ENCODE assay signal across 31 cellular contexts in the genomic region with DNA sequence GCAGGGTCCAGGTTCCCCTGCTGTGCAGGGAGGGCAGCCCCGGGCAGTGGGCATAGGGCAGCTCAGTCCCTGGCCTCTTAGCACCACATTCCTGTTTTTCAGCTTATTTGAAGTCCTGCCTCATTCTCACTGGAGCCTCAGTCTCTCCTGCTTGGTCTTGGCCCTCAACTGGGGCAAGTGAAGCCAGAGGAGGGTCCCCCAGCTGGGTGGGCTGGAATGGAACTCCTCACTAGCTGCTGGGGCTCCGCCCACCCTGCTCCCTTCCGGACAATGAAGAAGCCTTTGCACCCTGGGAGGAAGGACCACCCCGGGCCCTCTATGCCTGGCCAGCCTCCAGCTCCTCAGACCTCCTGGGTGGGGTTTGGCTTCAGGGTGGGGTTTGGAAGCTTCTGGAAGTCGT. TPM values are rescaled to one million over a fixed set of nuclear protein-coding genes. Genes with fewer than 3 reads are reported as not detected.
"Had no signal": no experiment of that assay in that cellular context is flagged by ENCODE, and none has a peak within 500 bp of the region (broad histone marks: within the 10 kb centered on the region; RNA-seq: fewer than 3 reads in every experiment).

No MANE protein-coding gene starts in this region.

- DNase-seq: hypothalamus; immature natural killer cell; kidney; left colon; left lung; lower lobe of right lung; mammary epithelial cell; mesenchymal stem cell; naive B cell; natural killer cell; nephron progenitor cell; pancreas; psoas muscle; right lobe of liver; stimulated activated CD4-positive, alpha-beta T cell treated with anti-CD3 and anti-CD28 coated beads, Interleukin-12 subunit alpha, Interleukin-12 subunit beta, amount 100 ng/mL, for 4 hours; stimulated activated CD4-positive, alpha-beta T cell treated with anti-CD3 and anti-CD28 coated beads, Interleukin-15, amount 100 ng/mL, for 24 hours; stimulated activated CD4-positive, alpha-beta T cell treated with anti-CD3 and anti-CD28 coated beads, Interleukin-2, amount 100 ng/mL, for 24 hours; stimulated activated CD4-positive, alpha-beta T cell treated with anti-CD3 and anti-CD28 coated beads, Interleukin-4, amount 100 ng/mL, for 1 hour; stimulated activated naive B cell treated with anti-CD40 and anti-IgM and Interleukin-4, amounts not matched to agents 10 μg/mL and 1 μg/mL and 100 μg/mL, for 72 hours; stimulated activated naive CD8-positive, alpha-beta T cell treated with anti-CD3 and anti-CD28 coated beads, Interleukin-15, Interleukin-2, amounts not matched to agents 100 U/mL and 50 U/mL, for 24 hours; stomach; thyroid gland; transverse colon; upper lobe of left lung had no signal

- FAIRE-seq: islet of Langerhans, kidney, pancreas had no signal

- H3K27ac ChIP-seq: left lung, lower lobe of right lung, neural progenitor cell, pancreas, psoas muscle, right atrium auricular region, right lobe of liver, skin epidermis, stomach, testis, thyroid gland, transverse colon, upper lobe of left lung, vagina had no signal

- H3K9ac ChIP-seq: neural progenitor cell had no signal

- H3K27me3 ChIP-seq: left lung, neural progenitor cell, pancreas, right atrium auricular region, right lobe of liver, stomach, testis, thyroid gland, transverse colon, upper lobe of left lung, vagina had no signal

- H3K36me3 ChIP-seq: neural progenitor cell, right lobe of liver, thyroid gland had no signal

- H3K4me1 ChIP-seq: left lung, lower lobe of right lung, pancreas, psoas muscle, right atrium auricular region, right lobe of liver, testis, thyroid gland, upper lobe of left lung, vagina had no signal

- ATAC-seq: left colon; left lung; lower lobe of right lung; natural killer cell; pancreas; psoas muscle; right lobe of liver; stimulated activated naive B cell treated with anti-CD40 and anti-IgM and Interleukin-4, amounts not matched to agents 10 μg/mL and 1 μg/mL and 100 μg/mL, for 72 hours; stimulated activated naive CD8-positive, alpha-beta T cell treated with anti-CD3 and anti-CD28 coated beads, Interleukin-15, Interleukin-2, amounts not matched to agents 100 U/mL and 50 U/mL, for 24 hours had no signal

- H3K4me3 ChIP-seq: left lung, lower lobe of right lung, neural progenitor cell, pancreas, psoas muscle, right atrium auricular region, right lobe of liver, skin epidermis, stomach, testis, thyroid gland, transverse colon, upper lobe of left lung, vagina had no signal

- H3K9me3 ChIP-seq: left lung, lower lobe of right lung, pancreas, psoas muscle, right atrium auricular region, right lobe of liver, stomach, testis, thyroid gland, transverse colon, upper lobe of left lung, vagina had no signal

- H2AFZ ChIP-seq: neural progenitor cell had no signal

RNA-seq across cellular contexts. Expression of a gene that starts 32.8 kb away (rescaled TPM):
- total RNA-seq: kidney, lower lobe of right lung, mammary epithelial cell, psoas muscle, right atrium auricular region, right lobe of liver, thyroid gland, urinary bladder had no signal
- polyA plus RNA-seq: mammary epithelial cell had no signal
